ENCODE assay signal across 1 cellular context in the genomic region with DNA sequence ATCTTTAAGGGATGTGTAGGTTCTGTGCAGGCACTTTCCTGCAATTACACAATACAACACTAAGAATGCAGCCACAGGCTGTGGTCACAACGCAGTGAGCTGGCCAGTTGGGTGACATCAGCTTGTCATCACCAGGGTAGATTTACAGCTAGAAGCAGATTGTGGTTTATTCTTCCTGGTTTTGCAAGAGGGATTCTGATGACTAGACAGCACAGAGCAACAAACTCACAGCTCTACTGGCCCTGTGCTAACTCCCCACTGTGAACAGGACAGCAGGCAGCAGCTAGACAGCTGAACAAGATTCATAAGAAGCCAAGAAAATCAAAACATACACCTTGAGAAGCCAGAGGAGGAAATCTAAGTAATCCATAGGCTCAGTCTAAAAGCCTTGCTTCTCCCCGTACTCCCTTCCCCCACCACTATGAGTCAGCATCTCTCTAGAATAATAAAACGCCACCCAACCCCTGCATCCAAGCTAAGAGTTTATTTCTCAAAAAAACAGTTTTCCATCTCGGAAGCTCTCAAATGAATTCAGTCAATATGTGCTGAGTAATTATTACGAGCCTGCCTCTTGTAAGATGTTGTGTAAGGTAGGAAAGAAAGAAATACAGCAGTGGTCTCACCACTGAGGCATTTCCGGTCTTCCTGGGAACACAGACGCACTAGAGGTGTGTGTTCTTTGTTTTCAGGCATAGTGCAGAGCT.
TF ChIP-seq lines count a peak whose summit lies in the region.

No MANE protein-coding gene starts in this region.

TF ChIP-seq in WTC11, 78 proteins besides CTCF, POLR2A, EP300 and RAD21 (continued from another document):
- TF ChIP-seq, protein P1, sequence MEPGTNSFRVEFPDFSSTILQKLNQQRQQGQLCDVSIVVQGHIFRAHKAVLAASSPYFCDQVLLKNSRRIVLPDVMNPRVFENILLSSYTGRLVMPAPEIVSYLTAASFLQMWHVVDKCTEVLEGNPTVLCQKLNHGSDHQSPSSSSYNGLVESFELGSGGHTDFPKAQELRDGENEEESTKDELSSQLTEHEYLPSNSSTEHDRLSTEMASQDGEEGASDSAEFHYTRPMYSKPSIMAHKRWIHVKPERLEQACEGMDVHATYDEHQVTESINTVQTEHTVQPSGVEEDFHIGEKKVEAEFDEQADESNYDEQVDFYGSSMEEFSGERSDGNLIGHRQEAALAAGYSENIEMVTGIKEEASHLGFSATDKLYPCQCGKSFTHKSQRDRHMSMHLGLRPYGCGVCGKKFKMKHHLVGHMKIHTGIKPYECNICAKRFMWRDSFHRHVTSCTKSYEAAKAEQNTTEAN (CRISPR knock-in tag; IDR thresholded peaks at IDR 0.05), result peak; percentile 75; the same call in 1 of the 2 replicates
- TF ChIP-seq MXD4 (CRISPR knock-in tag; IDR thresholded peaks at IDR 0.05; ENCODE audit: borderline replicate concordance) (no peak), NFE2L1 (CRISPR knock-in tag; IDR thresholded peaks at IDR 0.05) (peak; percentile 77; the same call in 1 of the 2 replicates), ZBTB21 (CRISPR knock-in tag; IDR thresholded peaks at IDR 0.05; ENCODE audit: borderline replicate concordance) (no peak)
- TF ChIP-seq, protein P2, sequence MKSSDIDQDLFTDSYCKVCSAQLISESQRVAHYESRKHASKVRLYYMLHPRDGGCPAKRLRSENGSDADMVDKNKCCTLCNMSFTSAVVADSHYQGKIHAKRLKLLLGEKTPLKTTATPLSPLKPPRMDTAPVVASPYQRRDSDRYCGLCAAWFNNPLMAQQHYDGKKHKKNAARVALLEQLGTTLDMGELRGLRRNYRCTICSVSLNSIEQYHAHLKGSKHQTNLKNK (CRISPR knock-in tag; IDR thresholded peaks at IDR 0.05), result no peak
- TF ChIP-seq, protein P3, sequence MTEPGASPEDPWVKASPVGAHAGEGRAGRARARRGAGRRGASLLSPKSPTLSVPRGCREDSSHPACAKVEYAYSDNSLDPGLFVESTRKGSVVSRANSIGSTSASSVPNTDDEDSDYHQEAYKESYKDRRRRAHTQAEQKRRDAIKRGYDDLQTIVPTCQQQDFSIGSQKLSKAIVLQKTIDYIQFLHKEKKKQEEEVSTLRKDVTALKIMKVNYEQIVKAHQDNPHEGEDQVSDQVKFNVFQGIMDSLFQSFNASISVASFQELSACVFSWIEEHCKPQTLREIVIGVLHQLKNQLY (CRISPR knock-in tag; IDR thresholded peaks at IDR 0.05), result no peak
TF ChIP-seq in WTC11: peak in this region for 3.
